ENCODE assay signal across 14 cellular contexts in the genomic region with DNA sequence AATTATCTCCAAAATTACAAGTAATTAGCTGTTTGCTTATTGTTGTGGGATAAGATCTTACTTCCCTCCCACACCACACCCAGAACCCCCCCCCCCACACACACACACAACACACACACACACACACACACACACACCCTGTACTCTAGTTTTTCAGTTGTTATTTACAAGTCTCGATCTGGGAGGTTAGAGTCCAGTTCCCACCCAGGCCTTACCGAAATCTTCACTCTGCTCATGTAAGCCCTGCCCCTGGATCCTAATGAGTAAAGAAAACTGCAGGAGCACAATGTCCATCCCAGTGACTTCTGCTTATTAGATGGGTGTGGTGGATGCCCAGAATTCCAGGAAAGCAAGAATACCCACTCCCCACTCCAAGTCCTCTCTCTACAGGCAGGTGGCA. TPM values are rescaled to one million over a fixed set of nuclear protein-coding genes. Genes with fewer than 3 reads are reported as not detected.
DNase-seq lines count a peak whose midpoint lies in the region; ATAC-seq and TF ChIP-seq lines count a peak whose summit lies in the region.
"Had no signal": no experiment of that assay in that cellular context is flagged by ENCODE, and none has a peak within 500 bp of the region (broad histone marks: within the 10 kb centered on the region; RNA-seq: fewer than 3 reads in every experiment).

No MANE protein-coding gene starts in this region.

- in situ Hi-C loops in transverse colon (cut with MboI; ENCODE audit: low pct_ligation_motif_present in 1 of 4, low pct_unique_long_range_greater_than_20kb in 1 of 4, low sequenced_read_pairs in 3 of 4) = no loop called here

- WGBS in transverse colon (ENCODE audit: low coverage in 1 of 2), 2 donors = 30% methylated on average over 2 of the region's 2 CpGs; no CpG with 5 or more reads in 1 of the 2 donors

- H3K4me3 ChIP-seq in muscle layer of colon (ENCODE audit: low read depth in 1 of 2, low read length in 2 of 2) = no peak overlapping the region
- no peak overlapping the region for H3K4me3 ChIP-seq in transverse colon
- H3K4me3 ChIP-seq in WERI-Rb-1 (ENCODE audit: low read depth, low read length) = no peak overlapping the region

- no peaks in the 10 kb centered on the region for H3K27me3 Mint-ChIP-seq in dendritic cell treated with granulocyte-macrophage colony-stimulating factor and Interleukin-4, amounts not matched to agents 40 ng/mL and 50 ng/mL, for 4 days

- H3K27ac Mint-ChIP-seq in dendritic cell treated with granulocyte-macrophage colony-stimulating factor and Interleukin-4, amounts not matched to agents 40 ng/mL and 50 ng/mL, for 4 days = peak overlapping the region; percentile 40
- H3K27ac Mint-ChIP-seq: activated naive CD8-positive, alpha-beta T cell treated with anti-CD3 and anti-CD28 coated beads, Interleukin-2, amount 10 ng/mL, durations not matched to agents 7 days and 5 days; T-helper 17 cell had no signal

- H3K9me3 ChIP-seq in muscle layer of colon (ENCODE audit: low read length) = no peaks in the 10 kb centered on the region
- H3K9me3 ChIP-seq in transverse colon = no peaks in the 10 kb centered on the region
- no peaks in the 10 kb centered on the region for H3K9me3 ChIP-seq in WERI-Rb-1 (ENCODE audit: severe bottlenecking)

- no peak for TF ChIP-seq EP300 in transverse colon (IDR thresholded peaks at IDR 0.05; ENCODE audit: low read depth)

- no peak for TF ChIP-seq POLR2A in transverse colon (IDR thresholded peaks at IDR 0.05)

- H3K36me3 ChIP-seq in muscle layer of colon (ENCODE audit: insufficient read depth, low read length) (no peaks in the 10 kb centered on the region), transverse colon (no peaks in the 10 kb centered on the region), WERI-Rb-1 (no peaks in the 10 kb centered on the region)

- H3K27ac ChIP-seq in muscle layer of colon (ENCODE audit: low read depth, low read length) = peak overlapping the region; percentile 47
- peak overlapping the region; percentile 57 to 80 (median 67) for H3K27ac ChIP-seq in transverse colon
- H3K27ac ChIP-seq in WERI-Rb-1 = no peak overlapping the region
- H3K27ac ChIP-seq: 22Rv1, parathyroid adenoma had no signal

- TF ChIP-seq CTCF in transverse colon (IDR thresholded peaks at IDR 0.05) = no peak
- TF ChIP-seq CTCF in WERI-Rb-1 (IDR thresholded peaks at IDR 0.05; ENCODE audit: low read depth, low read length) = no peak

- intact Hi-C loops in dendritic cell treated with granulocyte-macrophage colony-stimulating factor and Interleukin-4, amounts not matched to agents 40 ng/mL and 50 ng/mL, for 4 days (cut with micrococcal nuclease) = no loop called here
- intact Hi-C loops in transverse colon (cut with DNase I; ENCODE audit: low total_unique reads) = no loop called here

- H3K36me3 Mint-ChIP-seq in dendritic cell treated with granulocyte-macrophage colony-stimulating factor and Interleukin-4, amounts not matched to agents 40 ng/mL and 50 ng/mL, for 4 days (ENCODE audit: low read depth) = no peaks in the 10 kb centered on the region
- H3K36me3 Mint-ChIP-seq: activated naive CD8-positive, alpha-beta T cell treated with anti-CD3 and anti-CD28 coated beads, Interleukin-2, amount 10 ng/mL, durations not matched to agents 7 days and 5 days had no signal

- H3K4me3 Mint-ChIP-seq in dendritic cell treated with granulocyte-macrophage colony-stimulating factor and Interleukin-4, amounts not matched to agents 40 ng/mL and 50 ng/mL, for 4 days = no peak overlapping the region
- H3K4me3 Mint-ChIP-seq: activated naive CD8-positive, alpha-beta T cell treated with anti-CD3 and anti-CD28 coated beads, Interleukin-2, amount 10 ng/mL, durations not matched to agents 7 days and 5 days; T-helper 17 cell had no signal

- ATAC-seq in GM18498 (IDR thresholded peaks at IDR 0.05; ENCODE audit: unreplicated experiment) = no peak
- ATAC-seq: T-helper 17 cell had no signal

- H3K4me1 Mint-ChIP-seq in dendritic cell treated with granulocyte-macrophage colony-stimulating factor and Interleukin-4, amounts not matched to agents 40 ng/mL and 50 ng/mL, for 4 days (ENCODE audit: low read depth) = peaks cover 16% of the 10 kb centered on the region
- H3K4me1 Mint-ChIP-seq: activated naive CD8-positive, alpha-beta T cell treated with anti-CD3 and anti-CD28 coated beads, Interleukin-2, amount 10 ng/mL, durations not matched to agents 7 days and 5 days; T-helper 17 cell had no signal

- DNase-seq in NCI-H748 (lab: John Stamatoyannopoulos, UW; ENCODE audit: unreplicated experiment) (peak; percentile 79), NCI-H748 treated with DMSO at 0.1 percent for 48 hours (lab: John Stamatoyannopoulos, UW) (no peak), transverse colon (peak; percentile 46), KG1 (lab: John Stamatoyannopoulos, UW) (no peak), WERI-Rb-1 (no peak)
- DNase-seq: activated naive CD8-positive, alpha-beta T cell treated with anti-CD3 and anti-CD28 coated beads, Interleukin-2, amount 10 ng/mL, durations not matched to agents 7 days and 5 days; NCI-H1436 treated with DMSO at 0.1 percent for 48 hours; NCI-H446 treated with DMSO at 0.1 percent for 48 hours; T-helper 17 cell had no signal

- no peaks in the 10 kb centered on the region for H3K27me3 ChIP-seq in muscle layer of colon (ENCODE audit: control insufficient read depth in 1 of 2, insufficient read depth in 2 of 2, low read length in 2 of 2)
- no peaks in the 10 kb centered on the region for H3K27me3 ChIP-seq in transverse colon
- no peaks in the 10 kb centered on the region for H3K27me3 ChIP-seq in WERI-Rb-1 (ENCODE audit: insufficient read depth, low read depth, severe bottlenecking)

- H3K9me3 Mint-ChIP-seq in dendritic cell treated with granulocyte-macrophage colony-stimulating factor and Interleukin-4, amounts not matched to agents 40 ng/mL and 50 ng/mL, for 4 days = no peaks in the 10 kb centered on the region
- H3K9me3 Mint-ChIP-seq: activated naive CD8-positive, alpha-beta T cell treated with anti-CD3 and anti-CD28 coated beads, Interleukin-2, amount 10 ng/mL, durations not matched to agents 7 days and 5 days had no signal

- H3K4me1 ChIP-seq in muscle layer of colon (ENCODE audit: insufficient read depth, low read length) (peaks cover 62% of the 10 kb centered on the region), transverse colon (peaks cover 28 to 78% (median 38%) of the 10 kb centered on the region in 4 donors)
- H3K4me1 ChIP-seq: parathyroid adenoma had no signal

- H3K9ac ChIP-seq in muscle layer of colon (ENCODE audit: low read length) = no peak overlapping the region
- H3K9ac ChIP-seq: parathyroid adenoma had no signal

RNA-seq across cellular contexts. Expression of a gene that starts 23.0 kb away (rescaled TPM):
- total RNA-seq in transverse colon = 100 to 1,000 TPM in 1 of 4 donors, 10 to 100 TPM in 3; 18.1 to 107 (median 41.5) TPM
- total RNA-seq: T-helper 17 cell had no signal

Comparison
In these comparisons a context has a peak if more than half of its experiments do, and no peak if none do; other contexts are left out.
1. DNase-seq: peak in NCI-H748 (single experiment) and transverse colon (single experiment); none in NCI-H748 treated with DMSO at 0.1 percent for 48 hours (single experiment), KG1 (single experiment) and WERI-Rb-1 (single experiment).